1 cellular context compared by ENCODE assay signal in the genomic region with DNA sequence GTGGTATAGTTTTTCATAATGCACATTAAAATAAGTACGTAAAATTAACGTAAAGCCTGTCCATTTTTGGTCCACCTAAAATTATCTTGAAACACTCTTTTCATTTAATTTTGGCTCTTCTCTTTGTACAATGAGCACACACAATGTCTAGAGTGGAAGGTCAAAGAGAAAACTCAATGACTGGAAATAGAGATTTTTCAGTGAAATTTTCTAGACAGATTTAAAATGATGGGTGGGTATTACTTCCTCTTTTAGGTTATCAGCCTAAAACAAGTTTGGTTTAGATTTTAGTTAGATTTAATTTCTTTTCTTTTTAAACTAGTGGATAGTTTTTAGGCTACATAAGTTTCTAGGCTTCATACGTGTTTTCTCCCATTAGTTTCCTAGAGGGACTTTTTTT.
TF ChIP-seq lines count a peak whose summit lies in the region.

No MANE protein-coding gene starts in this region.

TF ChIP-seq in IMR-90, 13 proteins besides CTCF, POLR2A, EP300 and RAD21:
- TF ChIP-seq MAZ (IDR thresholded peaks at IDR 0.05; ENCODE audit: borderline replicate concordance, low read depth, low read length) (no peak), BHLHE40 (IDR thresholded peaks at IDR 0.05; ENCODE audit: low read depth, low read length) (no peak), RFX5 (IDR thresholded peaks at IDR 0.05; ENCODE audit: low read depth, low read length) (no peak), FOS (IDR thresholded peaks at IDR 0.05; ENCODE audit: low read depth, low read length) (no peak), CHD1 (IDR thresholded peaks at IDR 0.05; ENCODE audit: low read depth, low read length) (no peak), NFE2L2 (IDR thresholded peaks at IDR 0.05; ENCODE audit: low read depth, low read length) (no peak), SMC3 (IDR thresholded peaks at IDR 0.05; ENCODE audit: low read depth, low read length) (no peak), MXI1 (IDR thresholded peaks at IDR 0.05; ENCODE audit: borderline replicate concordance, low read depth, low read length) (no peak), CEBPB (IDR thresholded peaks at IDR 0.05; ENCODE audit: low read depth, low read length) (no peak), USF2 (IDR thresholded peaks at IDR 0.05; ENCODE audit: low read depth, low read length) (no peak), MAFK (IDR thresholded peaks at IDR 0.05; ENCODE audit: low read depth, low read length) (no peak), RCOR1 (IDR thresholded peaks at IDR 0.05; ENCODE audit: insufficient replicate concordance, low read length) (no peak), ELK1 (IDR thresholded peaks at IDR 0.05; ENCODE audit: borderline replicate concordance, low read depth, low read length) (no peak)
